22 cellular contexts compared by ENCODE assay signal in genomic region chr12:75938189-75938588, GRCh38.
A peak's percentile ranks its signal among the peaks of the same experiment; 100 is the strongest.
DNase-seq lines count a peak whose midpoint lies in the region; ATAC-seq, FAIRE-seq and TF ChIP-seq lines count a peak whose summit lies in the region.
"Had no signal": no experiment of that assay in that cellular context is flagged by ENCODE, and none has a peak within 500 bp of the region (broad histone marks: within the 10 kb centered on the region; RNA-seq: fewer than 3 reads in every experiment).

No MANE protein-coding gene starts in this region.

- peak; percentile 39 for ATAC-seq in K562
- ATAC-seq: GM12878 had no signal

- CTCF ChIA-PET in K562 (lab: Yijun Ruan, JAX; ENCODE audit: low intra/inter-chr PET ratio) = no interaction called here

- H3K79me2 ChIP-seq in K562 (ENCODE audit: control insufficient read depth, insufficient read depth, low read length) = no peaks in the 10 kb centered on the region
- no peaks in the 10 kb centered on the region for H3K79me2 ChIP-seq in smooth muscle cell (ENCODE audit: low read depth)

- no peak overlapping the region for H3K4me3 ChIP-seq in K562
- no peak overlapping the region for H3K4me3 ChIP-seq in smooth muscle cell
- H3K4me3 ChIP-seq in breast epithelium = no peak overlapping the region
- H3K4me3 ChIP-seq: BLaER1, GM12878 had no signal

- in situ Hi-C loops in K562 (cut with MboI) (no loop called here), GM13976 (cut with MboI; ENCODE audit: low sequenced_read_pairs, unreplicated experiment) (no loop called here)

- WGBS in K562 (ENCODE audit: insufficient coverage, low coverage, missing lambda C conversion rate) = 0% methylated on average over 2 of the region's 2 CpGs
- WGBS in smooth muscle cell (ENCODE audit: low lambda C conversion rate) = 16% methylated on average over 2 of the region's 2 CpGs

- no TSS peak for BruUV-seq in K562 (replicated peaks; lab: Mats Ljungman, UMichigan)

- intact Hi-C loops in K562 (cut with micrococcal nuclease) (loop anchor here (5.0 kb wide), 1 partner anchor 94 kb away; the partner anchor contains the start of gene PHLDA1), breast epithelium (cut with DNase I; ENCODE audit: low total_unique reads) (no loop called here)

- peak overlapping the region; percentile 30; the same call in 1 of the 2 replicates for H2AFZ ChIP-seq in K562 (ENCODE audit: low read depth, low read length)
- peak overlapping the region; percentile 65 for H2AFZ ChIP-seq in smooth muscle cell (ENCODE audit: low read depth)

- FAIRE-seq in K562 (lab: Jason Lieb, UNC) = no peak
- FAIRE-seq: D721Med, G401.6, GM12878, GM18507, RCC 7860 had no signal

- DNase-seq in DMS 273 (lab: John Stamatoyannopoulos, UW; ENCODE audit: unreplicated experiment) = peak; percentile 23
- no peak for DNase-seq in DMS 273 treated with DMSO at 0.1 percent for 48 hours (lab: John Stamatoyannopoulos, UW)
- peak; percentile 11 for DNase-seq in NCI-H524 treated with DMSO at 0.1 percent for 48 hours (lab: John Stamatoyannopoulos, UW)
- peak; percentile 18 to 65 (median 20) for DNase-seq in K562 (ENCODE audit: extremely low read depth in 1 of 4, low spot score in 3 of 4)
- no peak for DNase-seq in smooth muscle cell (lab: John Stamatoyannopoulos, UW; ENCODE audit: unreplicated experiment)
- no peak for DNase-seq in Ammon's horn (ENCODE audit: low spot score)
- DNase-seq in GM13976 (ENCODE audit: low spot score) = no peak
- no peak for DNase-seq in breast epithelium (ENCODE audit: low spot score in 2 of 2)
- DNase-seq: CD8-positive, alpha-beta memory T cell; DND-41; KBM-7; NCI-H1930; NCI-H446 treated with DMSO at 0.1 percent for 48 hours; NCI-H774; SHP77 had no signal

- POLR2A ChIA-PET in K562 (lab: Yijun Ruan, JAX) = no interaction called here

- TF ChIP-seq CTCF in K562 (IDR thresholded peaks at IDR 0.05 in 2 of 3, conservative IDR thresholded peaks at IDR 0.05 in 1 of 3; ENCODE audit: insufficient read depth in 2 of 3, low read depth in 1 of 3, low read length in 3 of 3) = no peak
- no peak for TF ChIP-seq CTCF in smooth muscle cell (IDR thresholded peaks at IDR 0.05; ENCODE audit: borderline replicate concordance, insufficient read depth, poor library complexity, severe bottlenecking)
- TF ChIP-seq CTCF in GM13976 (IDR thresholded peaks at IDR 0.05; ENCODE audit: borderline replicate concordance, control extremely low read depth, extremely low read depth, insufficient read depth, missing control alignments) = no peak
- TF ChIP-seq CTCF in breast epithelium (IDR thresholded peaks at IDR 0.05) = no peak

- H3K9me1 ChIP-seq in K562 (ENCODE audit: control insufficient read depth, insufficient read depth, low read length) = no peaks in the 10 kb centered on the region

- H3F3A ChIP-seq in smooth muscle cell (ENCODE audit: low read depth) = no peaks in the 10 kb centered on the region

- no peak overlapping the region for H3K9ac ChIP-seq in K562 (ENCODE audit: insufficient read depth in 1 of 2, low read depth in 2 of 2, low read length in 2 of 2)
- no peak overlapping the region for H3K9ac ChIP-seq in smooth muscle cell (ENCODE audit: low read depth)
- H3K9ac ChIP-seq: BLaER1 had no signal

- TF ChIP-seq RAD21 in K562 (CRISPR knock-in tag; conservative IDR thresholded peaks at IDR 0.05 in 1 of 2, IDR thresholded peaks at IDR 0.05 in 1 of 2) = no peak

- no peaks in the 10 kb centered on the region for H3K9me3 ChIP-seq in K562 (replicated peaks; ENCODE audit: control insufficient read depth, insufficient read depth, low read depth, low read length)
- no peaks in the 10 kb centered on the region for H3K9me3 ChIP-seq in smooth muscle cell (replicated peaks; ENCODE audit: low read depth)
- H3K9me3 ChIP-seq in breast epithelium = no peaks in the 10 kb centered on the region

- H3K4me2 ChIP-seq in K562 (ENCODE audit: insufficient read depth, low read length) (peak overlapping the region; percentile 35), smooth muscle cell (no peak overlapping the region)
- H3K4me2 ChIP-seq: BLaER1 had no signal

- TF ChIP-seq EP300 in K562 (IDR thresholded peaks at IDR 0.05; ENCODE audit: low read length) = peak; percentile 85

- H3K4me1 ChIP-seq in K562 (replicated peaks in 1 of 2; ENCODE audit: control insufficient read depth in 2 of 2, insufficient read depth in 2 of 2, low read length in 2 of 2) = peaks cover 8 to 51% of the 10 kb centered on the region in 2 experiments; a peak in 4 of 5 replicates
- H3K4me1 ChIP-seq in smooth muscle cell (ENCODE audit: low read depth) = no peaks in the 10 kb centered on the region
- H3K4me1 ChIP-seq in breast epithelium = no peaks in the 10 kb centered on the region

- H3K36me3 ChIP-seq in K562 (ENCODE audit: control insufficient read depth, insufficient read depth, low read length) (no peaks in the 10 kb centered on the region), smooth muscle cell (ENCODE audit: low read depth) (no peaks in the 10 kb centered on the region), breast epithelium (no peaks in the 10 kb centered on the region)
- H3K36me3 ChIP-seq: BLaER1 had no signal

- H3K27me3 ChIP-seq in K562 (ENCODE audit: control insufficient read depth in 2 of 2, insufficient read depth in 2 of 2, low read length in 2 of 2) = no peaks in the 10 kb centered on the region
- no peaks in the 10 kb centered on the region for H3K27me3 ChIP-seq in smooth muscle cell (ENCODE audit: low read depth)
- no peaks in the 10 kb centered on the region for H3K27me3 ChIP-seq in breast epithelium
- H3K27me3 ChIP-seq: BLaER1 had no signal

- H3K27ac ChIP-seq in K562 (ENCODE audit: extremely low read depth, low read depth, low read length) (peak overlapping the region; percentile 41; the same call in 2 of the 3 replicates), smooth muscle cell (ENCODE audit: low read depth) (peak overlapping the region; percentile 21), breast epithelium (no peak overlapping the region)
- H3K27ac ChIP-seq: 22Rv1, BLaER1 had no signal

- H4K20me1 ChIP-seq in K562 (replicated peaks; ENCODE audit: control insufficient read depth, insufficient read depth, low read length) (no peaks in the 10 kb centered on the region), smooth muscle cell (ENCODE audit: low read depth) (no peaks in the 10 kb centered on the region)
- H4K20me1 ChIP-seq: BLaER1 had no signal

- no peak for TF ChIP-seq POLR2A in K562 (conservative IDR thresholded peaks at IDR 0.05)
- TF ChIP-seq POLR2A in breast epithelium (IDR thresholded peaks at IDR 0.05) = no peak

TF ChIP-seq in K562, 482 proteins besides CTCF, POLR2A, EP300 and RAD21 (continues in another document):
- TF ChIP-seq HMGXB4 (CRISPR knock-in tag; IDR thresholded peaks at IDR 0.05) (no peak), MTA2 (IDR thresholded peaks at IDR 0.05; ENCODE audit: low read depth) (peak; percentile 73), NR2C2 (CRISPR knock-in tag; IDR thresholded peaks at IDR 0.05) (no peak), NR2C2 (tag; IDR thresholded peaks at IDR 0.05) (0 out of 2 replicates have a peak, but pooled peaks have one; percentile 17), DLX4 (CRISPR knock-in tag; IDR thresholded peaks at IDR 0.05) (no peak), TBP (optimal IDR thresholded peaks at IDR 0.05; ENCODE audit: low read depth, low read length) (no peak), SPI1 (IDR thresholded peaks at IDR 0.05; ENCODE audit: borderline replicate concordance, low read depth, low read length) (no peak), ETS2 (tag; IDR thresholded peaks at IDR 0.05; ENCODE audit: borderline replicate concordance, poor library complexity, severe bottlenecking) (no peak), ZBTB7A (IDR thresholded peaks at IDR 0.05; ENCODE audit: borderline replicate concordance, control insufficient read depth, low read depth, low read length) (no peak), SMARCA4 (IDR thresholded peaks at IDR 0.05) (peak; percentile 85), MLLT1 (IDR thresholded peaks at IDR 0.05) (0 out of 4 replicates have a peak, but pooled peaks of 1 of the 2 experiments have one; percentile 28)

Comparison
In these comparisons a context has a peak if more than half of its experiments do, and no peak if none do; other contexts are left out.
1. DNase-seq: peak in DMS 273 (single experiment), NCI-H524 treated with DMSO at 0.1 percent for 48 hours (single experiment) and K562 (4 of 4); none in DMS 273 treated with DMSO at 0.1 percent for 48 hours (single experiment), smooth muscle cell (single experiment), Ammon's horn (single experiment), GM13976 (single experiment) and breast epithelium (0 of 2).
2. H3K27ac ChIP-seq: peak in K562 (single experiment) and smooth muscle cell (single experiment); none in breast epithelium (0 of 2).